Comparison of ENCODE assay signal across 26 cellular contexts in genomic region chr1:90969241-90969640, GRCh38.
"Had no signal": no experiment of that assay in that cellular context is flagged by ENCODE, and none has a peak within 500 bp of the region (broad histone marks: within the 10 kb centered on the region; RNA-seq: fewer than 3 reads in every experiment).

No MANE protein-coding gene starts in this region.

- H3K36me3 ChIP-seq: gastrocnemius medialis, left ventricle myocardium inferior, lower lobe of right lung, upper lobe of right lung had no signal

- ATAC-seq: effector memory CD8-positive, alpha-beta T cell; gastrocnemius medialis; lower lobe of right lung; sciatic nerve; stimulated activated naive B cell treated with anti-CD40 and anti-IgM and Interleukin-4, amounts not matched to agents 10 μg/mL and 1 μg/mL and 100 μg/mL, for 72 hours; stimulated activated naive CD8-positive, alpha-beta T cell treated with anti-CD3 and anti-CD28 coated beads, Interleukin-15, amount 100 ng/mL, for 72 hours; upper lobe of right lung had no signal

- H3K27ac ChIP-seq: epithelial cell of prostate, esophagus muscularis mucosa, gastrocnemius medialis, left ventricle myocardium inferior, lower lobe of right lung, parathyroid adenoma, psoas muscle, spleen, testis, tibial nerve, upper lobe of right lung, vagina had no signal

- H3K4me3 Mint-ChIP-seq: dendritic cell treated with granulocyte-macrophage colony-stimulating factor and Interleukin-4, amounts not matched to agents 40 ng/mL and 50 ng/mL, for 4 days; effector memory CD8-positive, alpha-beta T cell; immature natural killer cell; memory B cell; mesothelial cell of epicardium; nephron progenitor cell; stimulated activated naive B cell treated with anti-CD40 and anti-IgM and Interleukin-4, amounts not matched to agents 10 μg/mL and 1 μg/mL and 100 μg/mL, for 72 hours; stimulated activated naive CD8-positive, alpha-beta T cell treated with anti-CD3 and anti-CD28 coated beads, Interleukin-15, amount 100 ng/mL, for 72 hours had no signal

- H3K27ac Mint-ChIP-seq: dendritic cell treated with granulocyte-macrophage colony-stimulating factor and Interleukin-4, amounts not matched to agents 40 ng/mL and 50 ng/mL, for 4 days; effector memory CD8-positive, alpha-beta T cell; memory B cell; mesothelial cell of epicardium; nephron progenitor cell; stimulated activated naive B cell treated with anti-CD40 and anti-IgM and Interleukin-4, amounts not matched to agents 10 μg/mL and 1 μg/mL and 100 μg/mL, for 72 hours; stimulated activated naive CD8-positive, alpha-beta T cell treated with anti-CD3 and anti-CD28 coated beads, Interleukin-15, amount 100 ng/mL, for 72 hours had no signal

- H3K4me1 ChIP-seq: lower lobe of right lung, parathyroid adenoma, testis had no signal

- DNase-seq: effector memory CD8-positive, alpha-beta T cell; gastrocnemius medialis; glutamatergic neuron; immature natural killer cell; left ventricle myocardium inferior; lower lobe of right lung; nephron progenitor cell; psoas muscle; spleen; stimulated activated CD4-positive, alpha-beta T cell treated with anti-CD3 and anti-CD28 coated beads, Interleukin-15, amount 100 ng/mL, for 24 hours; stimulated activated CD4-positive, alpha-beta T cell treated with anti-CD3 and anti-CD28 coated beads, Interleukin-1b, Interleukin-23, amount 100 ng/mL, for 48 hours; stimulated activated CD4-positive, alpha-beta T cell treated with anti-CD3 and anti-CD28 coated beads, Interleukin-4, amount 100 ng/mL, for 24 hours; stimulated activated naive B cell treated with anti-CD40 and anti-IgM and Interleukin-4, amounts not matched to agents 10 μg/mL and 1 μg/mL and 100 μg/mL, for 72 hours; stimulated activated naive CD8-positive, alpha-beta T cell treated with anti-CD3 and anti-CD28 coated beads, Interleukin-15, amount 100 ng/mL, for 72 hours; testis; upper lobe of right lung had no signal

- H2AFZ ChIP-seq: parathyroid adenoma had no signal

- FAIRE-seq: keratinocyte had no signal

- H3K9me3 Mint-ChIP-seq: dendritic cell treated with granulocyte-macrophage colony-stimulating factor and Interleukin-4, amounts not matched to agents 40 ng/mL and 50 ng/mL, for 4 days; effector memory CD8-positive, alpha-beta T cell; immature natural killer cell; memory B cell; mesothelial cell of epicardium; nephron progenitor cell; stimulated activated naive B cell treated with anti-CD40 and anti-IgM and Interleukin-4, amounts not matched to agents 10 μg/mL and 1 μg/mL and 100 μg/mL, for 72 hours; stimulated activated naive CD8-positive, alpha-beta T cell treated with anti-CD3 and anti-CD28 coated beads, Interleukin-15, amount 100 ng/mL, for 72 hours had no signal

- H3K9me3 ChIP-seq: esophagus muscularis mucosa, gastrocnemius medialis, left ventricle myocardium inferior, lower lobe of right lung, psoas muscle, spleen, testis, tibial nerve, upper lobe of right lung, vagina had no signal

- H3K27me3 Mint-ChIP-seq: dendritic cell treated with granulocyte-macrophage colony-stimulating factor and Interleukin-4, amounts not matched to agents 40 ng/mL and 50 ng/mL, for 4 days; effector memory CD8-positive, alpha-beta T cell; memory B cell; stimulated activated naive B cell treated with anti-CD40 and anti-IgM and Interleukin-4, amounts not matched to agents 10 μg/mL and 1 μg/mL and 100 μg/mL, for 72 hours; stimulated activated naive CD8-positive, alpha-beta T cell treated with anti-CD3 and anti-CD28 coated beads, Interleukin-15, amount 100 ng/mL, for 72 hours had no signal

- H3K4me3 ChIP-seq: esophagus muscularis mucosa, gastrocnemius medialis, left ventricle myocardium inferior, lower lobe of right lung, psoas muscle, spleen, testis, tibial nerve, upper lobe of right lung, vagina had no signal

- H3K27me3 ChIP-seq: esophagus muscularis mucosa, gastrocnemius medialis, spleen, testis, tibial nerve, upper lobe of right lung, vagina had no signal

- H3K9ac ChIP-seq: parathyroid adenoma had no signal
